ENCODE assay signal across 7 cellular contexts in the genomic region with DNA sequence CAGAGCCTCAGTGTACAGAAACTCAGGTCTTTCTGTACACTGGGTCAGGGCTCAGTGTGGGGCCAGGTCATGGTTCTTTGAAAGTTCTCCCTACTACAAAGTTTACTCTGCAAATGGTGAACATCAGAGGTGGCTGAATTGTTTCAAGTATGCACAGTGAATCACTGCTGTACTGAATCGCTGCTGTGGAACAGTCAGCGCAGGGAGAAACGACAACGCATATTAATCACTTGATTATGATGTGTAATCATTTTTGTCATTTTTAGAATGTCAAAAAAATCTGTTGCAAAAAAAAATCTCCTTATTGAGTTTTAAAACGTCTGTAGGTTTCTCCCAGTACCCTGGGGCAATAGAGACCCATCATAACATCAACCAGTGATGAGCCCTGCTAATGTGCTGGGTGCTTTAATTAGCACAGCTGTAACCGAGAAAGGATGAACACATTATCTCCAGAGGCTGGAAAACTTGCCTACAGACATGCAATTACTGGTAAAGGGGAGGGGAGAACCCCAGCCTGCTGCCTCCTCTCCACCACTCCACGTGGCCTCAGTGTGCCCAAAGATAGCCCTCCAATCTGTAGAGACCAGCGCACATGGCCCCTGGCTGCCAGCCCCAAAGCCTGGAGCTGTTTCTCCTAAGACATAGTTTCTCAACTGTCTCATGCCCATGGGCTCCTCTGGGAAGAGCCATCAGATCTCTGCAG. TPM values are rescaled to one million over a fixed set of nuclear protein-coding genes. Genes with fewer than 3 reads are reported as not detected.
DNase-seq lines count a peak whose midpoint lies in the region; FAIRE-seq and TF ChIP-seq lines count a peak whose summit lies in the region.

No MANE protein-coding gene starts in this region.

- CTCF ChIA-PET in RWPE1 (lab: Yijun Ruan, JAX) = interaction anchor here (1.0 to 1.3 kb wide), 2 partner anchors 46 to 50 kb away, joined by 4 to 6 read pairs; no protein-coding TSS in a partner anchor

- H3K9ac ChIP-seq in rectal smooth muscle tissue (ENCODE audit: low read length) = no peak overlapping the region

- H3K36me3 Mint-ChIP-seq in progenitor cell of endocrine pancreas (ENCODE audit: insufficient read depth) = no peaks in the 10 kb centered on the region

- no peak overlapping the region for H3K27ac Mint-ChIP-seq in progenitor cell of endocrine pancreas

- TF ChIP-seq CTCF in fibroblast of the aortic adventitia (IDR thresholded peaks at IDR 0.05; ENCODE audit: insufficient read depth, low read length) (no peak), progenitor cell of endocrine pancreas (IDR thresholded peaks at IDR 0.05; ENCODE audit: unreplicated experiment) (no peak), RWPE1 (conservative IDR thresholded peaks at IDR 0.05; ENCODE audit: low read depth) (no peak)

- peak; percentile 66 for DNase-seq in EH (ENCODE audit: low read depth)
- DNase-seq in RPMI7951 (ENCODE audit: low read depth) = peak; percentile 62
- peak; percentile 42 for DNase-seq in fibroblast of the aortic adventitia (ENCODE audit: low read depth)
- DNase-seq in progenitor cell of endocrine pancreas (ENCODE audit: low spot score, unreplicated experiment) = no peak
- DNase-seq in RWPE1 (ENCODE audit: low spot score) = no peak
- no peak for DNase-seq in GM12892 (ENCODE audit: insufficient read length)

- H3K27ac ChIP-seq in rectal smooth muscle tissue (ENCODE audit: low read depth, low read length) = peak overlapping the region; percentile 80
- H3K27ac ChIP-seq in RWPE1 = no peak overlapping the region

- TF ChIP-seq POLR2A in GM12892 (IDR thresholded peaks at IDR 0.05; ENCODE audit: low read depth, low read length) = no peak

- POLR2A ChIA-PET in RWPE1 (lab: Yijun Ruan, JAX; ENCODE audit: low non-redundant PET) = no interaction called here

- no peaks in the 10 kb centered on the region for H3K27me3 Mint-ChIP-seq in progenitor cell of endocrine pancreas

- no peak overlapping the region for H3K4me3 Mint-ChIP-seq in progenitor cell of endocrine pancreas (ENCODE audit: low read depth)

- H3K4me1 ChIP-seq in rectal smooth muscle tissue (ENCODE audit: control insufficient read depth, insufficient read depth, low read length) = peaks cover 67% of the 10 kb centered on the region

- H3K27me3 ChIP-seq in rectal smooth muscle tissue (ENCODE audit: control insufficient read depth, insufficient read depth, low read length) = no peaks in the 10 kb centered on the region

- H3K4me3 ChIP-seq in fibroblast of the aortic adventitia (ENCODE audit: low read depth, low read length) (no peak overlapping the region), rectal smooth muscle tissue (ENCODE audit: low read length) (peak overlapping the region; percentile 18)

- no peak for FAIRE-seq in GM12892 (lab: Jason Lieb, UNC)

- H3K4me1 Mint-ChIP-seq in progenitor cell of endocrine pancreas (ENCODE audit: low read depth) = peaks cover 32% of the 10 kb centered on the region

- H3K36me3 ChIP-seq in rectal smooth muscle tissue (ENCODE audit: control insufficient read depth, insufficient read depth, low read length) = no peaks in the 10 kb centered on the region

- H3K9me3 Mint-ChIP-seq in progenitor cell of endocrine pancreas (ENCODE audit: low read depth) = no peaks in the 10 kb centered on the region

RNA-seq across cellular contexts. Expression of a gene that starts 12.8 kb away (rescaled TPM):
- 15.3 and 17.7 TPM in 2 replicates for total RNA-seq in RPMI7951 (2014; rRNA removed; shearing (Covaris generic))
- total RNA-seq in fibroblast of the aortic adventitia (ENCODE audit: low replicate concordance) = 32.0 and 36.3 TPM in 2 replicates
- total RNA-seq in progenitor cell of endocrine pancreas = 32.5 and 36.0 TPM in 2 replicates
- polyA plus RNA-seq in GM12892 (2012; ENCODE audit: missing spikeins) = 2.1 TPM

Comparison
In these comparisons a context has a peak if more than half of its experiments do, and no peak if none do; other contexts are left out.
1. DNase-seq: peak in EH (single experiment), RPMI7951 (single experiment) and fibroblast of the aortic adventitia (single experiment); none in progenitor cell of endocrine pancreas (single experiment), RWPE1 (single experiment) and GM12892 (single experiment).